Comparison of ENCODE assay signal across 14 cellular contexts in genomic region chr18:3660719-3661118, GRCh38.
A peak's percentile ranks its signal among the peaks of the same experiment; 100 is the strongest.
DNase-seq lines count a peak whose midpoint lies in the region; ATAC-seq and TF ChIP-seq lines count a peak whose summit lies in the region.
"Had no signal": no experiment of that assay in that cellular context is flagged by ENCODE, and none has a peak within 500 bp of the region (broad histone marks: within the 10 kb centered on the region; RNA-seq: fewer than 3 reads in every experiment).

No MANE protein-coding gene starts in this region.

- peak; percentile 64 for ATAC-seq in GM18868 (IDR thresholded peaks at IDR 0.05; ENCODE audit: unreplicated experiment)
- ATAC-seq in T-cell (replicated peaks in 1 of 4): no peak
- ATAC-seq: left colon had no signal

- H3K36me3 ChIP-seq in neutrophil: no peaks in the 10 kb centered on the region
- H3K36me3 ChIP-seq in tibial artery: no peaks in the 10 kb centered on the region
- H3K36me3 ChIP-seq: brain microvascular endothelial cell, SJSA1 had no signal

- H3K4me3 Mint-ChIP-seq in activated T-helper 2 cell treated with anti-CD3 and anti-CD28 coated beads, Interferon-gamma antibody, Interleukin-2, Interleukin-4, amounts not matched to agents 10 μg/mL and 5 μg/mL and 100 μg/mL, durations not matched to agents 14 hours and 24 hours and 36 hours (ENCODE audit: low read depth): no peak overlapping the region
- no peak overlapping the region for H3K4me3 Mint-ChIP-seq in T-cell
- H3K4me3 Mint-ChIP-seq: neural crest cell had no signal

- H3K27ac ChIP-seq in neutrophil (peak overlapping the region; percentile 91), tibial artery (no peak overlapping the region)
- H3K27ac ChIP-seq: brain microvascular endothelial cell, SJSA1 had no signal

- intact Hi-C loops in activated T-helper 2 cell treated with anti-CD3 and anti-CD28 coated beads, Interferon-gamma antibody, Interleukin-2, Interleukin-4, amounts not matched to agents 10 μg/mL and 5 μg/mL and 100 μg/mL, durations not matched to agents 14 hours and 24 hours and 36 hours (cut with micrococcal nuclease): loop anchor here (5.0 kb wide), 1 partner anchor 398 kb away; the partner anchor contains the start of gene MYL12B
- intact Hi-C loops in tibial artery (cut with DNase I; ENCODE audit: low total_unique reads): loop anchor here (10.0 kb wide), 2 partner anchors 66 to 206 kb away; partner anchors contain the start of gene TGIF1

- no peaks in the 10 kb centered on the region for H3K9me3 ChIP-seq in neutrophil
- no peaks in the 10 kb centered on the region for H3K9me3 ChIP-seq in tibial artery
- H3K9me3 ChIP-seq: SJSA1 had no signal

- peaks cover 11% of the 10 kb centered on the region for H3K9me3 Mint-ChIP-seq in activated T-helper 2 cell treated with anti-CD3 and anti-CD28 coated beads, Interferon-gamma antibody, Interleukin-2, Interleukin-4, amounts not matched to agents 10 μg/mL and 5 μg/mL and 100 μg/mL, durations not matched to agents 14 hours and 24 hours and 36 hours
- H3K9me3 Mint-ChIP-seq in T-cell: no peaks in the 10 kb centered on the region
- H3K9me3 Mint-ChIP-seq: neural crest cell had no signal

- peaks cover 9% of the 10 kb centered on the region for H3K36me3 Mint-ChIP-seq in activated T-helper 2 cell treated with anti-CD3 and anti-CD28 coated beads, Interferon-gamma antibody, Interleukin-2, Interleukin-4, amounts not matched to agents 10 μg/mL and 5 μg/mL and 100 μg/mL, durations not matched to agents 14 hours and 24 hours and 36 hours (ENCODE audit: low read depth)
- no peaks in the 10 kb centered on the region for H3K36me3 Mint-ChIP-seq in T-cell

- H3K4me1 ChIP-seq in neutrophil (ENCODE audit: control insufficient read depth in 1 of 2, insufficient read depth in 1 of 2, low read depth in 1 of 2, low read length in 1 of 2): peaks cover 44% of the 10 kb centered on the region in 2 experiments
- H3K4me1 ChIP-seq in tibial artery: peaks cover 0 to 2% (median under 1%) of the 10 kb centered on the region in 4 donors

- TF ChIP-seq CTCF in neutrophil (IDR thresholded peaks at IDR 0.05): no peak
- TF ChIP-seq CTCF in tibial artery (IDR thresholded peaks at IDR 0.05): no peak

- H3K27me3 Mint-ChIP-seq in activated T-helper 2 cell treated with anti-CD3 and anti-CD28 coated beads, Interferon-gamma antibody, Interleukin-2, Interleukin-4, amounts not matched to agents 10 μg/mL and 5 μg/mL and 100 μg/mL, durations not matched to agents 14 hours and 24 hours and 36 hours (ENCODE audit: low read depth): no peaks in the 10 kb centered on the region
- no peaks in the 10 kb centered on the region for H3K27me3 Mint-ChIP-seq in T-cell

- peak; percentile 65 for DNase-seq in MV-4-11 (lab: John Stamatoyannopoulos, UW)
- no peak for DNase-seq in activated T-helper 2 cell treated with anti-CD3 and anti-CD28 coated beads, Interferon-gamma antibody, Interleukin-2, Interleukin-4, amounts not matched to agents 10 μg/mL and 5 μg/mL and 100 μg/mL, durations not matched to agents 14 hours and 24 hours and 36 hours (ENCODE audit: low spot score)
- DNase-seq in NCI-H1930 (lab: John Stamatoyannopoulos, UW): no peak
- no peak for DNase-seq in T-cell
- no peak for DNase-seq in tibial artery
- DNase-seq: activated CD4-positive, CD25-positive, alpha-beta regulatory T cell treated with anti-CD3 and anti-CD28 coated beads, Interleukin-2, amount 50 U/mL, for 72 hours; brain microvascular endothelial cell; NCI-H1436 treated with DMSO at 0.1 percent for 48 hours; NCI-H524 treated with DMSO at 0.1 percent for 48 hours had no signal

- peaks cover 38% of the 10 kb centered on the region for H3K4me1 Mint-ChIP-seq in activated T-helper 2 cell treated with anti-CD3 and anti-CD28 coated beads, Interferon-gamma antibody, Interleukin-2, Interleukin-4, amounts not matched to agents 10 μg/mL and 5 μg/mL and 100 μg/mL, durations not matched to agents 14 hours and 24 hours and 36 hours (ENCODE audit: low read depth)
- peaks cover 2 to 3% (median 2%) of the 10 kb centered on the region in 3 donors for H3K4me1 Mint-ChIP-seq in T-cell

- H3K27me3 ChIP-seq in neutrophil: no peaks in the 10 kb centered on the region
- H3K27me3 ChIP-seq in tibial artery: no peaks in the 10 kb centered on the region
- H3K27me3 ChIP-seq: brain microvascular endothelial cell, SJSA1 had no signal

- CTCF ChIA-PET in T-cell (lab: Charles Lee): interaction anchor here in 1 of 2 donors (0.6 kb wide), 1 partner anchor 119 kb away, joined by 4 read pairs; no protein-coding TSS in a partner anchor

- POLR2A ChIA-PET in T-cell (lab: Charles Lee): no interaction called here

- peak overlapping the region; percentile 50 for H3K27ac Mint-ChIP-seq in activated T-helper 2 cell treated with anti-CD3 and anti-CD28 coated beads, Interferon-gamma antibody, Interleukin-2, Interleukin-4, amounts not matched to agents 10 μg/mL and 5 μg/mL and 100 μg/mL, durations not matched to agents 14 hours and 24 hours and 36 hours
- H3K27ac Mint-ChIP-seq in T-cell: no peak overlapping the region

- peak overlapping the region; percentile 12 to 31 for H3K4me3 ChIP-seq in neutrophil (ENCODE audit: low read depth in 1 of 2, low read length in 1 of 2)
- no peak overlapping the region for H3K4me3 ChIP-seq in tibial artery
- H3K4me3 ChIP-seq: SJSA1 had no signal

Comparison
In these comparisons a context has a peak if more than half of its experiments do, and no peak if none do; other contexts are left out.
1. H3K4me3 ChIP-seq: peak in neutrophil (2 of 2); none in tibial artery (0 of 2).